In genomic region chr15:92903588-92903955, GRCh38 we compare ENCODE assay signal across 8 cellular contexts. TPM values are rescaled to one million over a fixed set of nuclear protein-coding genes. Genes with fewer than 3 reads are reported as not detected.
DNase-seq lines count a peak whose midpoint lies in the region; ATAC-seq, FAIRE-seq and TF ChIP-seq lines count a peak whose summit lies in the region.

No MANE protein-coding gene starts in this region.

- peak overlapping the region; percentile 95 for H3K9ac ChIP-seq in PC-3 (ENCODE audit: low read length)

- H3K79me2 ChIP-seq in PC-3 (ENCODE audit: low read length): peaks cover 90% of the 10 kb centered on the region

- H3K27me3 ChIP-seq in PC-3 (ENCODE audit: low read length) (no peaks in the 10 kb centered on the region), ovary (no peaks in the 10 kb centered on the region)

- intact Hi-C loops in PC-3 (cut with micrococcal nuclease) (no loop called here), ovary (cut with DNase I) (loop anchor here in 2 of 4 donors (5.0 kb wide), 1 partner anchor 96 kb away; no protein-coding TSS in a partner anchor)

- WGBS in ovary, 3 donors: 2 to 3% (median 2%) methylated on average over 8 of the region's 8 CpGs

- peak; percentile 72 for DNase-seq in DMS 273 (lab: John Stamatoyannopoulos, UW; ENCODE audit: unreplicated experiment)
- DNase-seq in PC-3: no peak
- no peak for DNase-seq in ovary
- no peak for DNase-seq in NCI-H226
- DNase-seq in NAMALWA (ENCODE audit: low spot score): no peak
- no peak for DNase-seq in NCI-H2227 treated with DMSO at 0.1 percent for 48 hours (lab: John Stamatoyannopoulos, UW)
- no peak for DNase-seq in RPMI8226

- CTCF ChIA-PET in PC-3 (lab: Charles Lee): interaction anchor here (0.5 kb wide), 1 partner anchor 94 kb away, joined by 7 read pairs; no protein-coding TSS in a partner anchor

- peaks cover 21% of the 10 kb centered on the region for H4K20me1 ChIP-seq in PC-3 (ENCODE audit: low read length)

- POLR2A ChIA-PET in PC-3 (lab: Charles Lee; ENCODE audit: unreplicated experiment): interaction anchor here (0.6 to 1.0 kb wide), 3 partner anchors 8 to 99 kb away, joined by 3 to 6 read pairs (median 5); no protein-coding TSS in a partner anchor

- H3K4me1 ChIP-seq in PC-3 (ENCODE audit: insufficient read depth, low read length): peaks cover 50% of the 10 kb centered on the region
- H3K4me1 ChIP-seq in ovary (ENCODE audit: insufficient read depth): peaks cover 5% of the 10 kb centered on the region

- TSS peak; percentile 86 for BruUV-seq in PC-3 (replicated peaks; lab: Mats Ljungman, UMichigan)

- peak overlapping the region; percentile 92 for H3K27ac ChIP-seq in PC-3 (ENCODE audit: low read length)
- peak overlapping the region; percentile 57 to 83 for H3K27ac ChIP-seq in ovary

- FAIRE-seq in endometrium (lab: Jason Lieb, UNC): peak; percentile 51

- H3F3A ChIP-seq in PC-3 (ENCODE audit: low read length, unreplicated experiment): peaks cover 34% of the 10 kb centered on the region

- peak overlapping the region; percentile 96 for H3K4me2 ChIP-seq in PC-3 (ENCODE audit: low read length)

- H3K9me3 ChIP-seq in PC-3 (ENCODE audit: low read length) (no peaks in the 10 kb centered on the region), ovary (no peaks in the 10 kb centered on the region)

- no peaks in the 10 kb centered on the region for H3K9me2 ChIP-seq in PC-3 (replicated peaks; ENCODE audit: low read length)

- no peak overlapping the region for H2AFZ ChIP-seq in PC-3 (ENCODE audit: low read length)

- TF ChIP-seq EP300 in ovary (IDR thresholded peaks at IDR 0.05): no peak

- H3K36me3 ChIP-seq in PC-3 (ENCODE audit: low read depth, low read length): peaks cover 24% of the 10 kb centered on the region
- H3K36me3 ChIP-seq in ovary: no peaks in the 10 kb centered on the region

- no peak for ATAC-seq in PC-3

- TF ChIP-seq POLR2A in ovary (IDR thresholded peaks at IDR 0.05): no peak

- no peak for TF ChIP-seq CTCF in PC-3 (conservative IDR thresholded peaks at IDR 0.05; ENCODE audit: low read depth, low read length)
- no peak for TF ChIP-seq CTCF in ovary (IDR thresholded peaks at IDR 0.05)

- H3K4me3 ChIP-seq in PC-3 (ENCODE audit: low read length): peak overlapping the region; percentile 95
- H3K4me3 ChIP-seq in ovary: peak overlapping the region; percentile 71

RNA-seq across cellular contexts. Expression of gene CHD2, which starts 3.4 kb away (rescaled TPM):
- total RNA-seq in PC-3 (2014; rRNA removed) (42.7 and 50.6 TPM in 2 replicates), ovary (100 to 1,000 TPM in 4 of 7 donors, 10 to 100 TPM in 3; 83.8 to 146 (median 106) TPM)
- 10 to 100 TPM; 43.6 to 73.9 TPM for polyA plus RNA-seq in ovary
